23 cellular contexts compared by ENCODE assay signal in genomic region chr1:233677690-233678354, GRCh38.
DNase-seq lines count a peak whose midpoint lies in the region; TF ChIP-seq lines count a peak whose summit lies in the region.
"Had no signal": no experiment of that assay in that cellular context is flagged by ENCODE, and none has a peak within 500 bp of the region (broad histone marks: within the 10 kb centered on the region; RNA-seq: fewer than 3 reads in every experiment).

No MANE protein-coding gene starts in this region.

- no peak overlapping the region for H3K14ac ChIP-seq in neuronal stem cell (ENCODE audit: low read length)

- no peak overlapping the region for H2AK5ac ChIP-seq in neuronal stem cell (ENCODE audit: low read depth, low read length)

- TF ChIP-seq CTCF in KMS-11 (conservative IDR thresholded peaks at IDR 0.05; ENCODE audit: low read depth, low read length) (no peak), left ventricle myocardium inferior (IDR thresholded peaks at IDR 0.05; ENCODE audit: borderline replicate concordance) (no peak), smooth muscle cell (IDR thresholded peaks at IDR 0.05; ENCODE audit: borderline replicate concordance, insufficient read depth, poor library complexity, severe bottlenecking) (no peak), suprapubic skin (IDR thresholded peaks at IDR 0.05) (no peak)

- H4K20me1 ChIP-seq in KMS-11 (ENCODE audit: insufficient read depth) (no peaks in the 10 kb centered on the region), smooth muscle cell (ENCODE audit: low read depth) (no peaks in the 10 kb centered on the region)
- H4K20me1 ChIP-seq: BLaER1 had no signal

- no peak overlapping the region for H3K18ac ChIP-seq in neuronal stem cell (ENCODE audit: low read length)

- no peak for TF ChIP-seq POLR2A in suprapubic skin (IDR thresholded peaks at IDR 0.05)

- peaks cover 5% of the 10 kb centered on the region for H3K9me3 ChIP-seq in left ventricle myocardium inferior (replicated peaks)
- no peaks in the 10 kb centered on the region for H3K9me3 ChIP-seq in smooth muscle cell (replicated peaks; ENCODE audit: low read depth)
- H3K9me3 ChIP-seq in neuronal stem cell (replicated peaks in 1 of 2; ENCODE audit: control insufficient read depth in 2 of 2, insufficient read depth in 1 of 2, low read depth in 1 of 2, low read length in 2 of 2) = no peaks in the 10 kb centered on the region
- no peaks in the 10 kb centered on the region for H3K9me3 ChIP-seq in suprapubic skin

- TF ChIP-seq EP300 in suprapubic skin (IDR thresholded peaks at IDR 0.05) = no peak

- H2BK12ac ChIP-seq in neuronal stem cell (ENCODE audit: low read length) = no peak overlapping the region

- H3K27ac ChIP-seq in KMS-11 (no peak overlapping the region), left ventricle myocardium inferior (replicated peaks) (peak overlapping the region; percentile 69), smooth muscle cell (ENCODE audit: low read depth) (peak overlapping the region; percentile 60), neuronal stem cell (replicated peaks; ENCODE audit: low read length) (no peak overlapping the region), suprapubic skin (no peak overlapping the region)
- H3K27ac ChIP-seq: BLaER1, SK-N-MC had no signal

- H2BK5ac ChIP-seq in neuronal stem cell (ENCODE audit: low read length) = no peak overlapping the region

- no peak overlapping the region for H4K91ac ChIP-seq in neuronal stem cell (ENCODE audit: low read depth, low read length, poor library complexity)

- H3K79me2 ChIP-seq in KMS-11 (ENCODE audit: insufficient read depth, low read depth) = peaks cover 31% of the 10 kb centered on the region; the same call in 1 of the 2 replicates
- no peaks in the 10 kb centered on the region for H3K79me2 ChIP-seq in smooth muscle cell (ENCODE audit: low read depth)

- no peak overlapping the region for H4K8ac ChIP-seq in neuronal stem cell (ENCODE audit: low read depth, low read length)

- H3K27me3 ChIP-seq in KMS-11 (ENCODE audit: insufficient read depth, low read depth) (no peaks in the 10 kb centered on the region), left ventricle myocardium inferior (ENCODE audit: low read depth) (no peaks in the 10 kb centered on the region), smooth muscle cell (ENCODE audit: low read depth) (no peaks in the 10 kb centered on the region), neuronal stem cell (ENCODE audit: control insufficient read depth in 3 of 3, insufficient read depth in 3 of 3, low read depth in 1 of 3, low read length in 3 of 3) (no peaks in the 10 kb centered on the region), suprapubic skin (no peaks in the 10 kb centered on the region)
- H3K27me3 ChIP-seq: BLaER1 had no signal

- no peak overlapping the region for H2BK120ac ChIP-seq in neuronal stem cell (ENCODE audit: low read depth, low read length)

- peaks cover 6% of the 10 kb centered on the region for H3F3A ChIP-seq in smooth muscle cell (ENCODE audit: low read depth)

- no peak overlapping the region for H3K9ac ChIP-seq in KMS-11
- H3K9ac ChIP-seq in smooth muscle cell (ENCODE audit: low read depth) = no peak overlapping the region
- H3K9ac ChIP-seq in neuronal stem cell (ENCODE audit: low read depth, low read length, poor library complexity) = no peak overlapping the region
- H3K9ac ChIP-seq: BLaER1 had no signal

- 68% methylated on average over 7 of the region's 7 CpGs for WGBS in smooth muscle cell (ENCODE audit: low lambda C conversion rate)
- WGBS in neuronal stem cell (ENCODE audit: extremely low coverage in 2 of 2, insufficient read length in 2 of 2, insufficient replicate concordance in 1 of 2), 2 donors = no CpG with 5 or more reads among the region's 7 CpGs
- WGBS in suprapubic skin = 80% methylated on average over 7 of the region's 7 CpGs

- H2BK15ac ChIP-seq in neuronal stem cell (ENCODE audit: low read length) = no peak overlapping the region

- no peak overlapping the region for H3K23ac ChIP-seq in neuronal stem cell (ENCODE audit: low read depth, low read length, poor library complexity)

- H3K4me3 ChIP-seq in KMS-11 (IDR thresholded peaks at IDR 0.05; ENCODE audit: insufficient read depth, low read depth, low read length) (no peak overlapping the region), left ventricle myocardium inferior (no peak overlapping the region), smooth muscle cell (no peak overlapping the region), neuronal stem cell (ENCODE audit: low read length in 2 of 2) (no peak overlapping the region), suprapubic skin (no peak overlapping the region)
- H3K4me3 ChIP-seq: BLaER1, GM12878, SK-N-MC had no signal

- peaks cover 51% of the 10 kb centered on the region for H3K4me1 ChIP-seq in KMS-11 (ENCODE audit: low read depth, poor library complexity, severe bottlenecking)
- H3K4me1 ChIP-seq in left ventricle myocardium inferior = peaks cover 11% of the 10 kb centered on the region
- peaks cover 14% of the 10 kb centered on the region for H3K4me1 ChIP-seq in smooth muscle cell (ENCODE audit: low read depth)
- H3K4me1 ChIP-seq in neuronal stem cell (ENCODE audit: control insufficient read depth in 2 of 2, insufficient read depth in 1 of 2, low read depth in 1 of 2, low read length in 2 of 2) = no peaks in the 10 kb centered on the region
- H3K4me1 ChIP-seq in suprapubic skin = no peaks in the 10 kb centered on the region

- intact Hi-C loops in left ventricle myocardium inferior (cut with micrococcal nuclease) = no loop called here

- peak overlapping the region; percentile 84; the same call in 1 of the 2 replicates for H3K4me2 ChIP-seq in KMS-11
- peak overlapping the region; percentile 52 for H3K4me2 ChIP-seq in smooth muscle cell
- no peak overlapping the region for H3K4me2 ChIP-seq in neuronal stem cell (ENCODE audit: insufficient read depth, low read length, poor library complexity, severe bottlenecking)
- H3K4me2 ChIP-seq: BLaER1 had no signal

- H3K4ac ChIP-seq in neuronal stem cell (ENCODE audit: low read length) = no peak overlapping the region

- no peak overlapping the region for H2AFZ ChIP-seq in KMS-11 (ENCODE audit: low read depth)
- no peak overlapping the region for H2AFZ ChIP-seq in smooth muscle cell (ENCODE audit: low read depth)
- no peak overlapping the region for H2AFZ ChIP-seq in neuronal stem cell (ENCODE audit: low read length)

- no peaks in the 10 kb centered on the region for H3K79me1 ChIP-seq in neuronal stem cell (ENCODE audit: low read depth, low read length)

- H3K36me3 ChIP-seq in KMS-11 (ENCODE audit: insufficient read depth) = no peaks in the 10 kb centered on the region
- no peaks in the 10 kb centered on the region for H3K36me3 ChIP-seq in left ventricle myocardium inferior
- no peaks in the 10 kb centered on the region for H3K36me3 ChIP-seq in smooth muscle cell (ENCODE audit: low read depth)
- no peaks in the 10 kb centered on the region for H3K36me3 ChIP-seq in neuronal stem cell (replicated peaks in 1 of 2; ENCODE audit: control insufficient read depth in 2 of 2, insufficient read depth in 2 of 2, low read length in 2 of 2)
- H3K36me3 ChIP-seq in suprapubic skin = no peaks in the 10 kb centered on the region
- H3K36me3 ChIP-seq: BLaER1 had no signal

- DNase-seq in cerebellum (ENCODE audit: low spot score) (peak; percentile 41), left ventricle myocardium inferior (no peak), smooth muscle cell (lab: John Stamatoyannopoulos, UW; ENCODE audit: unreplicated experiment) (no peak), neuronal stem cell (ENCODE audit: low spot score) (no peak), suprapubic skin (ENCODE audit: low spot score in 2 of 2) (no peak), activated gamma-delta T cell (lab: John Stamatoyannopoulos, UW) (no peak)
- DNase-seq: ACHN; CD4-positive, alpha-beta T cell; COR-L47; DMS 273 treated with DMSO at 0.1 percent for 48 hours; DMS79 treated with DMSO at 0.1 percent for 48 hours; KG1; MV-4-11; NCI-H1694; NCI-H2081; NCI-H2171; NCI-H446 treated with DMSO at 0.1 percent for 48 hours; NCI-H526 treated with DMSO at 0.1 percent for 48 hours; SHP77 had no signal

Comparison
In these comparisons a context has a peak if more than half of its experiments do, and no peak if none do; other contexts are left out.
1. H3K27ac ChIP-seq: peak in left ventricle myocardium inferior (single experiment) and smooth muscle cell (single experiment); none in KMS-11 (single experiment), neuronal stem cell (single experiment) and suprapubic skin (single experiment).